ENCODE assay signal across 22 cellular contexts in genomic region chr3:178257491-178257890, GRCh38.
"Had no signal": no experiment of that assay in that cellular context is flagged by ENCODE, and none has a peak within 500 bp of the region (broad histone marks: within the 10 kb centered on the region; RNA-seq: fewer than 3 reads in every experiment).

No MANE protein-coding gene starts in this region.

- H3K27me3 Mint-ChIP-seq: activated B cell treated with CpG ODN at 0.5 μM for 24 hours; activated CD4-positive, alpha-beta memory T cell treated with anti-CD3 and anti-CD28 coated beads, Interleukin-2, amount 10 ng/mL, durations not matched to agents 7 days and 5 days; activated CD4-positive, alpha-beta T cell treated with anti-CD3 and anti-CD28 coated beads, Interleukin-2, amount 10 ng/mL, durations not matched to agents 7 days and 5 days; activated naive CD8-positive, alpha-beta T cell treated with anti-CD3 and anti-CD28 coated beads, Interleukin-2, amount 10 ng/mL, durations not matched to agents 7 days and 5 days; T-cell had no signal

- ATAC-seq: T-cell had no signal

- H3K27ac Mint-ChIP-seq: activated B cell treated with CpG ODN at 0.5 μM for 24 hours; activated CD4-positive, alpha-beta memory T cell treated with anti-CD3 and anti-CD28 coated beads, Interleukin-2, amount 10 ng/mL, durations not matched to agents 7 days and 5 days; activated CD4-positive, alpha-beta T cell treated with anti-CD3 and anti-CD28 coated beads, Interleukin-2, amount 10 ng/mL, durations not matched to agents 7 days and 5 days; activated naive CD8-positive, alpha-beta T cell treated with anti-CD3 and anti-CD28 coated beads, Interleukin-2, amount 10 ng/mL, durations not matched to agents 7 days and 5 days; T-cell had no signal

- H3K4me1 Mint-ChIP-seq: activated B cell treated with CpG ODN at 0.5 μM for 24 hours; activated CD4-positive, alpha-beta memory T cell treated with anti-CD3 and anti-CD28 coated beads, Interleukin-2, amount 10 ng/mL, durations not matched to agents 7 days and 5 days; activated CD4-positive, alpha-beta T cell treated with anti-CD3 and anti-CD28 coated beads, Interleukin-2, amount 10 ng/mL, durations not matched to agents 7 days and 5 days; activated naive CD8-positive, alpha-beta T cell treated with anti-CD3 and anti-CD28 coated beads, Interleukin-2, amount 10 ng/mL, durations not matched to agents 7 days and 5 days had no signal

- H3K4me3 Mint-ChIP-seq: activated B cell treated with CpG ODN at 0.5 μM for 24 hours; activated CD4-positive, alpha-beta memory T cell treated with anti-CD3 and anti-CD28 coated beads, Interleukin-2, amount 10 ng/mL, durations not matched to agents 7 days and 5 days; activated CD4-positive, alpha-beta T cell treated with anti-CD3 and anti-CD28 coated beads, Interleukin-2, amount 10 ng/mL, durations not matched to agents 7 days and 5 days; activated naive CD8-positive, alpha-beta T cell treated with anti-CD3 and anti-CD28 coated beads, Interleukin-2, amount 10 ng/mL, durations not matched to agents 7 days and 5 days; T-cell had no signal

- H3K4me3 ChIP-seq: adrenal gland had no signal

- H3K27me3 ChIP-seq: adrenal gland had no signal

- H3K27ac ChIP-seq: adrenal gland had no signal

- H3K9me3 ChIP-seq: adrenal gland had no signal

- H3K36me3 Mint-ChIP-seq: activated naive CD8-positive, alpha-beta T cell treated with anti-CD3 and anti-CD28 coated beads, Interleukin-2, amount 10 ng/mL, durations not matched to agents 7 days and 5 days; T-cell had no signal

- H3K36me3 ChIP-seq: adrenal gland had no signal

- DNase-seq: activated B cell treated with CpG ODN at 0.5 μM for 24 hours; activated CD4-positive, alpha-beta memory T cell treated with anti-CD3 and anti-CD28 coated beads, Interleukin-2, amount 10 ng/mL, durations not matched to agents 7 days and 5 days; activated CD4-positive, alpha-beta T cell treated with anti-CD3 and anti-CD28 coated beads for 1 hour; activated CD4-positive, alpha-beta T cell treated with anti-CD3 and anti-CD28 coated beads, Interleukin-2, amount 10 ng/mL, durations not matched to agents 7 days and 5 days; activated CD8-positive, alpha-beta memory T cell treated with anti-CD3 and anti-CD28 coated beads, Interleukin-2, amount 50 U/mL, for 4 hours; activated naive CD4-positive, alpha-beta T cell treated with anti-CD3 and anti-CD28 coated beads, Interleukin-2, amount 50 U/mL, for 16 hours; activated naive CD8-positive, alpha-beta T cell treated with anti-CD3 and anti-CD28 coated beads, Interleukin-2, amount 10 ng/mL, durations not matched to agents 7 days and 5 days; activated T-cell treated with anti-CD3 and anti-CD28 coated beads, Interleukin-2, amount 50 U/mL, for 1 hour; adrenal gland; anterior cingulate cortex; MM.1S; NCI-H1105; NCI-H1436; NCI-H1694 treated with DMSO at 0.1 percent for 48 hours; NCI-H2029 treated with DMSO at 0.1 percent for 48 hours; NCI-H524 treated with DMSO at 0.1 percent for 48 hours; NCI-H774; NK-92 treated with Interleukin-12 subunit alpha and Interleukin-12 subunit beta, amount 100 ng/mL, for 24 hours; SIG-M5; T-cell; T-helper 2 cell; T1000 had no signal

- H3K9me3 Mint-ChIP-seq: activated B cell treated with CpG ODN at 0.5 μM for 24 hours; activated CD4-positive, alpha-beta memory T cell treated with anti-CD3 and anti-CD28 coated beads, Interleukin-2, amount 10 ng/mL, durations not matched to agents 7 days and 5 days; activated CD4-positive, alpha-beta T cell treated with anti-CD3 and anti-CD28 coated beads, Interleukin-2, amount 10 ng/mL, durations not matched to agents 7 days and 5 days; activated naive CD8-positive, alpha-beta T cell treated with anti-CD3 and anti-CD28 coated beads, Interleukin-2, amount 10 ng/mL, durations not matched to agents 7 days and 5 days; T-cell had no signal
